ENCODE assay signal across 12 cellular contexts in the genomic region with DNA sequence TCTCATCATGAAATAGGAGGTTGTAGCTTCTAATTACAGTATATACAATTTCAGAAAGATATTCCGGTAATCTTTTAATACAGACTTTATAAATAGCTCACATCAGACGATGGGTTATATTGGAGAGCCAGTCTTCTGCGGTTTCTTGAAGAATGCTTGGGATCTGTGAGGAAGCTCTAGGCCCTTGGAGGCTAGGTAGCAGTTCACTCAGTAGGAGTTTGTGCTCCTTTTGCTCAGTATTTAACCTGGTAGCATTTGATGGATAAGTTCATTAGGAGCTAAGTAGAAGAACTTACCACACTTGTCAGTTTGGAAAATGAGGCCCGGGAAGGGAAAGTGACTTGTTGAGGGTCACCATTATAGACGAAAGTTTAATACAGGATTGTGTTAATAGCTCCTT. TPM values are rescaled to one million over a fixed set of nuclear protein-coding genes. Genes with fewer than 3 reads are reported as not detected.
DNase-seq lines count a peak whose midpoint lies in the region; ATAC-seq, FAIRE-seq and TF ChIP-seq lines count a peak whose summit lies in the region.
"Had no signal": no experiment of that assay in that cellular context is flagged by ENCODE, and none has a peak within 500 bp of the region (broad histone marks: within the 10 kb centered on the region; RNA-seq: fewer than 3 reads in every experiment).

No MANE protein-coding gene starts in this region.

- H3K27me3 ChIP-seq in left ventricle myocardium inferior (ENCODE audit: low read depth) = no peaks in the 10 kb centered on the region
- H3K27me3 ChIP-seq in bronchial epithelial cell (ENCODE audit: control insufficient read depth, insufficient read depth, low read length) = no peaks in the 10 kb centered on the region
- no peaks in the 10 kb centered on the region for H3K27me3 ChIP-seq in aorta (ENCODE audit: control insufficient read depth in 1 of 2, insufficient read depth in 2 of 2, low read length in 1 of 2)
- H3K27me3 ChIP-seq in H7 (ENCODE audit: control insufficient read depth, insufficient read depth, low read length) = no peaks in the 10 kb centered on the region

- DNase-seq in left ventricle myocardium inferior (no peak), Right ventricle myocardium superior (no peak), bronchial epithelial cell (ENCODE audit: low read depth) (no peak), aorta (no peak), NOMO-1 treated with dmso at 0.1 percent for 144 hours (lab: John Stamatoyannopoulos, UW; ENCODE audit: unreplicated experiment) (no peak), H7 (no peak)
- DNase-seq in activated CD4-positive, alpha-beta T cell treated with anti-CD3 and anti-CD28 coated beads, Interleukin-2, amount 50 U/mL, for 1 hour = no peak
- DNase-seq: amygdala; DMS153; stimulated activated naive CD4-positive, alpha-beta T cell treated with Interleukin-2 at 50 U/mL for 16 hours had no signal

- H3K4me3 ChIP-seq in left ventricle myocardium inferior = peak overlapping the region; percentile 95
- peak overlapping the region; percentile 95 for H3K4me3 ChIP-seq in bronchial epithelial cell (ENCODE audit: low read depth, low read length)
- peak overlapping the region; percentile 98 for H3K4me3 ChIP-seq in mesodermal cell (ENCODE audit: extremely low read depth, insufficient read depth, low read length, poor library complexity, severe bottlenecking)
- peak overlapping the region; percentile 84 to 96 for H3K4me3 ChIP-seq in aorta (ENCODE audit: low read length in 2 of 2)
- H3K4me3 ChIP-seq in H7 (ENCODE audit: insufficient read depth, low read depth, low read length) = no peak overlapping the region
- H3K4me3 ChIP-seq: mucosa of descending colon had no signal

- H3K9me3 ChIP-seq in left ventricle myocardium inferior (replicated peaks) (no peaks in the 10 kb centered on the region), mesodermal cell (ENCODE audit: control insufficient read depth, low read length) (no peaks in the 10 kb centered on the region), aorta (ENCODE audit: control insufficient read depth, low read length) (no peaks in the 10 kb centered on the region)
- H3K9me3 ChIP-seq: mucosa of descending colon had no signal

- no peaks in the 10 kb centered on the region for H3K36me3 ChIP-seq in left ventricle myocardium inferior
- H3K36me3 ChIP-seq in bronchial epithelial cell (ENCODE audit: control insufficient read depth, insufficient read depth, low read length) = no peaks in the 10 kb centered on the region
- peaks cover 27% of the 10 kb centered on the region for H3K36me3 ChIP-seq in mesodermal cell (ENCODE audit: control insufficient read depth, insufficient read depth, low read length)
- no peaks in the 10 kb centered on the region for H3K36me3 ChIP-seq in aorta (ENCODE audit: control insufficient read depth in 1 of 2, insufficient read depth in 2 of 2, low read length in 1 of 2)
- no peaks in the 10 kb centered on the region for H3K36me3 ChIP-seq in H7 (replicated peaks; ENCODE audit: control insufficient read depth, insufficient read depth, low read length)

- 100% methylated on average over 2 of the region's 5 CpGs; no CpG with 5 or more reads in 1 of the 2 experiments for WGBS in mesodermal cell (ENCODE audit: insufficient coverage in 2 of 2), 2 experiments
- 7 to 13% methylated on average over 5 of the region's 5 CpGs for WGBS in aorta, 2 donors

- ATAC-seq in Right ventricle myocardium superior (ENCODE audit: poor library complexity) (no peak), aorta (ENCODE audit: low FRiP score) (no peak)

- intact Hi-C loops in left ventricle myocardium inferior (cut with micrococcal nuclease) (no loop called here), Right ventricle myocardium superior (cut with DNase I) (loop anchor here (5.0 to 10.0 kb wide), 3 partner anchors 113 to 290 kb away; no protein-coding TSS in a partner anchor), aorta (cut with DNase I) (loop anchor here (5.0 to 10.0 kb wide), 7 partner anchors 45 to 290 kb away; no protein-coding TSS in a partner anchor)

- TF ChIP-seq CTCF in left ventricle myocardium inferior (IDR thresholded peaks at IDR 0.05; ENCODE audit: borderline replicate concordance) (no peak), bronchial epithelial cell (IDR thresholded peaks at IDR 0.05; ENCODE audit: insufficient read depth, low read length, severe bottlenecking) (no peak)

- H3K4me1 ChIP-seq in left ventricle myocardium inferior (peaks cover 85% of the 10 kb centered on the region), mesodermal cell (ENCODE audit: control insufficient read depth, insufficient read depth, low read length, poor library complexity, severe bottlenecking) (peaks cover 28% of the 10 kb centered on the region), aorta (ENCODE audit: control insufficient read depth in 1 of 2, insufficient read depth in 2 of 2, low read length in 2 of 2) (peaks cover 3 to 8% of the 10 kb centered on the region in 2 donors)

- no peak for FAIRE-seq in bronchial epithelial cell (lab: Jason Lieb, UNC)

- H3K27ac ChIP-seq in left ventricle myocardium inferior (replicated peaks) = peak overlapping the region; percentile 99
- H3K27ac ChIP-seq in mesodermal cell (ENCODE audit: low read depth, low read length, severe bottlenecking) = no peak overlapping the region
- H3K27ac ChIP-seq in aorta (ENCODE audit: low read depth in 1 of 2, low read length in 2 of 2) = peak overlapping the region in 1 of 2 donors; percentile 17

RNA-seq across cellular contexts. Expression of gene FNDC3B, which starts 2.8 kb away (rescaled TPM):
- total RNA-seq in left ventricle myocardium inferior = 75.7 TPM
- 56.1 TPM for total RNA-seq in Right ventricle myocardium superior
- total RNA-seq in bronchial epithelial cell = 32.3 and 39.2 TPM in 2 replicates
- polyA plus RNA-seq in mesodermal cell (2013, experiment 1 of 2) = 65.4 TPM
- 55.8 TPM for polyA plus RNA-seq in mesodermal cell (2013, experiment 2 of 2)
- 100 to 1,000 TPM; 223 to 239 TPM for total RNA-seq in aorta
- polyA plus RNA-seq in aorta = 10 to 100 TPM; 12.5 to 16.5 TPM
- 24.2 and 28.7 TPM in 2 replicates for total RNA-seq in H7 (2014; rRNA removed; shearing (Covaris generic))
